ENCODE assay signal across 32 cellular contexts in the genomic region with DNA sequence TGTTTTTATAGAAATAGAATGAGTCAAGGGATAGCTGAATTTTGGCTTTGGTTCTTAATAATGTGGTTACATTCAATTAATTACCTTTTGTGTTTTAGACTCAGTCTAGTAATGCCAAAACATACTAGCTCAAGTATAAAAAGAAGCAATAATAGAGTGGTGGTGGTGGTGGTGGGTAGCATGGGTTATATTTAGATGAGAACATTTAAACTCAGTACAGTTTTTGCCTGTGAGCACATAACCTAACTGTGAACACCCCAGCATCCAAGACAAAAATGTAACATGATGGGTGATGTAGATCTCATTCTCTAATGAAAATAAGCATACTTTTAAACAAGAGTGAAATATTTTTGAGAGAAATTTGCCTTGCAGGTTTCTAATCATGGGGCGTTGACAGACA. TPM values are rescaled to one million over a fixed set of nuclear protein-coding genes. Genes with fewer than 3 reads are reported as not detected.
DNase-seq lines count a peak whose midpoint lies in the region; ATAC-seq, FAIRE-seq and TF ChIP-seq lines count a peak whose summit lies in the region.
"Had no signal": no experiment of that assay in that cellular context is flagged by ENCODE, and none has a peak within 500 bp of the region (broad histone marks: within the 10 kb centered on the region; RNA-seq: fewer than 3 reads in every experiment).

No MANE protein-coding gene starts in this region.

- H3K27ac ChIP-seq in GM23338 (ENCODE audit: low read depth) (no peak overlapping the region), SK-N-MC (peak overlapping the region; percentile 4; the same call in 1 of the 2 replicates), endothelial cell of umbilical vein (ENCODE audit: insufficient read depth, low read depth, low read length) (no peak overlapping the region), colonic mucosa (no peak overlapping the region), tibial nerve (no peak overlapping the region)
- H3K27ac ChIP-seq: lower lobe of right lung, Peyer's patch, skin epidermis, WERI-Rb-1 had no signal

- H3K27ac Mint-ChIP-seq in GM23338 (peak overlapping the region; percentile 29; the same call in 1 of the 2 replicates), nephron progenitor cell (no peak overlapping the region)
- H3K27ac Mint-ChIP-seq: activated CD8-positive, alpha-beta T cell treated with anti-CD3 and anti-CD28 coated beads, Interleukin-2, amount 10 ng/mL, durations not matched to agents 7 days and 5 days; activated naive CD4-positive, alpha-beta T cell treated with anti-CD3 and anti-CD28 coated beads, Interleukin-2, amount 50 U/mL, for 24 hours; activated T-helper 17 cell treated with anti-CD3 and anti-CD28 coated beads, Interleukin-2, amount 50 U/mL, for 72 hours; CD8-positive, alpha-beta memory T cell; dendritic cell treated with granulocyte-macrophage colony-stimulating factor and Interleukin-4, amounts not matched to agents 40 ng/mL and 50 ng/mL, for 4 days; endodermal cell had no signal

- H3K4me2 ChIP-seq in GM23338, result no peak overlapping the region
- H3K4me2 ChIP-seq in endothelial cell of umbilical vein (ENCODE audit: insufficient read depth, low read length), result peak overlapping the region; percentile 38

- peaks cover 29% of the 10 kb centered on the region for H3K4me1 Mint-ChIP-seq in GM23338
- peaks cover 2% of the 10 kb centered on the region for H3K4me1 Mint-ChIP-seq in nephron progenitor cell

- TF ChIP-seq EP300 in tibial nerve (IDR thresholded peaks at IDR 0.05), result no peak

- no peaks in the 10 kb centered on the region for H3F3A ChIP-seq in GM23338 (replicated peaks; ENCODE audit: low read depth)

- TF ChIP-seq CTCF in GM23338 (conservative IDR thresholded peaks at IDR 0.05; ENCODE audit: low read depth in 2 of 2) (no peak), endothelial cell of umbilical vein (IDR thresholded peaks at IDR 0.05; ENCODE audit: extremely low read depth in 1 of 2, insufficient read depth in 1 of 2, low read depth in 1 of 2, low read length in 2 of 2) (no peak), colonic mucosa (IDR thresholded peaks at IDR 0.05) (no peak), tibial nerve (IDR thresholded peaks at IDR 0.05) (no peak), nephron progenitor cell (IDR thresholded peaks at IDR 0.05) (no peak)

- POLR2A ChIA-PET in endothelial cell of umbilical vein (lab: Charles Lee), result interaction anchor here (1.0 kb wide), 1 partner anchor 14 kb away, joined by 3 read pairs; a partner anchor contains a TSS

- FAIRE-seq in endothelial cell of umbilical vein (lab: Jason Lieb, UNC), result no peak
- FAIRE-seq: bronchial epithelial cell had no signal

- H3K4me3 Mint-ChIP-seq in GM23338, result no peak overlapping the region
- no peak overlapping the region for H3K4me3 Mint-ChIP-seq in nephron progenitor cell
- H3K4me3 Mint-ChIP-seq: activated CD8-positive, alpha-beta T cell treated with anti-CD3 and anti-CD28 coated beads, Interleukin-2, amount 10 ng/mL, durations not matched to agents 7 days and 5 days; activated naive CD4-positive, alpha-beta T cell treated with anti-CD3 and anti-CD28 coated beads, Interleukin-2, amount 50 U/mL, for 24 hours; activated T-helper 17 cell treated with anti-CD3 and anti-CD28 coated beads, Interleukin-2, amount 50 U/mL, for 72 hours; CD8-positive, alpha-beta memory T cell; dendritic cell treated with granulocyte-macrophage colony-stimulating factor and Interleukin-4, amounts not matched to agents 40 ng/mL and 50 ng/mL, for 4 days; endodermal cell; naive thymus-derived CD8-positive, alpha-beta T cell had no signal

- H3K79me2 ChIP-seq in GM23338 (replicated peaks; ENCODE audit: insufficient read depth) (peaks cover 4% of the 10 kb centered on the region; the same call in 1 of the 2 replicates), endothelial cell of umbilical vein (ENCODE audit: control insufficient read depth, insufficient read depth, low read length) (peaks cover 32% of the 10 kb centered on the region)

- dilution Hi-C loops in endothelial cell of umbilical vein (cut with MboI; ENCODE audit: extremely low pct_ligation_motif_present, low sequenced_read_pairs), result no loop called here

- no peaks in the 10 kb centered on the region for H3K9me1 ChIP-seq in endothelial cell of umbilical vein (replicated peaks; ENCODE audit: control insufficient read depth, extremely low read depth, insufficient read depth, low read length)

- H3K27me3 Mint-ChIP-seq in GM23338 (ENCODE audit: insufficient read depth, low read depth, poor library complexity) (peaks cover 2% of the 10 kb centered on the region), nephron progenitor cell (ENCODE audit: low read depth, poor library complexity) (peaks cover 3% of the 10 kb centered on the region)
- H3K27me3 Mint-ChIP-seq: activated naive CD4-positive, alpha-beta T cell treated with anti-CD3 and anti-CD28 coated beads, Interleukin-2, amount 50 U/mL, for 24 hours; activated T-helper 17 cell treated with anti-CD3 and anti-CD28 coated beads, Interleukin-2, amount 50 U/mL, for 72 hours; CD8-positive, alpha-beta memory T cell; dendritic cell treated with granulocyte-macrophage colony-stimulating factor and Interleukin-4, amounts not matched to agents 40 ng/mL and 50 ng/mL, for 4 days; naive thymus-derived CD8-positive, alpha-beta T cell had no signal

- no peaks in the 10 kb centered on the region for H3K36me3 Mint-ChIP-seq in GM23338 (ENCODE audit: low read depth)
- H3K36me3 Mint-ChIP-seq in nephron progenitor cell (ENCODE audit: low read depth), result no peaks in the 10 kb centered on the region

- H3K9me3 ChIP-seq in SK-N-MC (ENCODE audit: low read depth, low read length), result no peaks in the 10 kb centered on the region
- H3K9me3 ChIP-seq in endothelial cell of umbilical vein (replicated peaks; ENCODE audit: control insufficient read depth, insufficient read depth, low read length), result no peaks in the 10 kb centered on the region
- no peaks in the 10 kb centered on the region for H3K9me3 ChIP-seq in colonic mucosa
- no peaks in the 10 kb centered on the region for H3K9me3 ChIP-seq in tibial nerve
- H3K9me3 ChIP-seq: esophagus muscularis mucosa, lower lobe of right lung, Peyer's patch had no signal

- no TSS peak for BruUV-seq in endothelial cell of umbilical vein (replicated peaks; lab: Mats Ljungman, UMichigan)

- no peaks in the 10 kb centered on the region for H3K27me3 ChIP-seq in GM23338 (ENCODE audit: insufficient read depth)
- H3K27me3 ChIP-seq in endothelial cell of umbilical vein (ENCODE audit: control insufficient read depth in 2 of 2, insufficient read depth in 2 of 2, low read length in 2 of 2), result no peaks in the 10 kb centered on the region
- H3K27me3 ChIP-seq in colonic mucosa, result no peaks in the 10 kb centered on the region
- no peaks in the 10 kb centered on the region for H3K27me3 ChIP-seq in tibial nerve
- H3K27me3 ChIP-seq: esophagus muscularis mucosa, Peyer's patch had no signal

- H3K9ac ChIP-seq in SK-N-MC (ENCODE audit: insufficient read length) (no peak overlapping the region), endothelial cell of umbilical vein (replicated peaks; ENCODE audit: extremely low read depth, insufficient read depth, low read length) (no peak overlapping the region), colonic mucosa (ENCODE audit: low read depth in 2 of 2, low read length in 2 of 2) (no peak overlapping the region)

- H3K9me2 ChIP-seq in GM23338 (ENCODE audit: insufficient read depth), result no peaks in the 10 kb centered on the region

- whole genome bisulfite sequencing in tibial nerve, 2 donors, result 80 to 82% methylated on average over 1 of the region's 1 CpG

- DNase-seq in GM23338 (ENCODE audit: low spot score) (no peak), SK-N-MC (ENCODE audit: low read depth, low spot score) (no peak), endothelial cell of umbilical vein (ENCODE audit: low read depth, low spot score) (no peak), superior temporal gyrus (ENCODE audit: extremely low spot score) (peak; percentile 43), colonic mucosa (no peak), tibial nerve (ENCODE audit: low spot score in 2 of 2) (no peak), nephron progenitor cell (no peak)
- DNase-seq: ACHN; activated CD4-positive, alpha-beta T cell treated with anti-CD3 and anti-CD28 coated beads for 4 hours; activated CD8-positive, alpha-beta T cell treated with anti-CD3 and anti-CD28 coated beads, Interleukin-2, amount 10 ng/mL, durations not matched to agents 7 days and 5 days; CD8-positive, alpha-beta memory T cell; EL; endodermal cell; foreskin fibroblast; kidney glomerular epithelial cell; lower lobe of right lung; midbrain; naive thymus-derived CD8-positive, alpha-beta T cell; NCI-H1417 treated with DMSO at 0.1 percent for 48 hours; NCI-H2081 treated with DMSO at 0.1 percent for 48 hours; NCI-H226; Peyer's patch; SIG-M5; stimulated activated naive CD4-positive, alpha-beta T cell treated with Interleukin-2 at 50 U/mL for 16 hours; T-helper 9 cell; WERI-Rb-1 had no signal

- intact Hi-C loops in endothelial cell of umbilical vein (cut with micrococcal nuclease) (no loop called here), colonic mucosa (cut with DNase I) (no loop called here)

- no peak for ATAC-seq in GM23338
- ATAC-seq: activated CD8-positive, alpha-beta T cell treated with anti-CD3 and anti-CD28 coated beads, Interleukin-2, amount 10 ng/mL, durations not matched to agents 7 days and 5 days; activated T-helper 17 cell treated with anti-CD3 and anti-CD28 coated beads, Interleukin-2, amount 50 U/mL, for 72 hours; lower lobe of right lung; naive thymus-derived CD8-positive, alpha-beta T cell had no signal

- CTCF ChIA-PET in endothelial cell of umbilical vein (lab: Charles Lee), result interaction anchor here (1.3 to 3.6 kb wide), 7 partner anchors 9 to 138 kb away, joined by 4 to 30 read pairs (median 5); a partner anchor contains a TSS

- H4K20me1 ChIP-seq in GM23338 (replicated peaks; ENCODE audit: insufficient read depth) (no peaks in the 10 kb centered on the region), endothelial cell of umbilical vein (replicated peaks; ENCODE audit: control insufficient read depth, extremely low read depth, insufficient read depth, low read length) (no peaks in the 10 kb centered on the region)

- H3K36me3 ChIP-seq in GM23338 (ENCODE audit: insufficient read depth), result no peaks in the 10 kb centered on the region
- H3K36me3 ChIP-seq in SK-N-MC (ENCODE audit: insufficient read depth, low read length), result no peaks in the 10 kb centered on the region
- H3K36me3 ChIP-seq in endothelial cell of umbilical vein (ENCODE audit: control insufficient read depth in 2 of 2, extremely low read depth in 1 of 2, insufficient read depth in 2 of 2, low read length in 2 of 2), result no peaks in the 10 kb centered on the region
- no peaks in the 10 kb centered on the region for H3K36me3 ChIP-seq in colonic mucosa
- no peaks in the 10 kb centered on the region for H3K36me3 ChIP-seq in tibial nerve
- H3K36me3 ChIP-seq: lower lobe of right lung, Peyer's patch, WERI-Rb-1 had no signal

- no peaks in the 10 kb centered on the region for H3K9me3 Mint-ChIP-seq in GM23338
- H3K9me3 Mint-ChIP-seq in nephron progenitor cell, result no peaks in the 10 kb centered on the region
- H3K9me3 Mint-ChIP-seq: activated naive CD4-positive, alpha-beta T cell treated with anti-CD3 and anti-CD28 coated beads, Interleukin-2, amount 50 U/mL, for 24 hours; activated T-helper 17 cell treated with anti-CD3 and anti-CD28 coated beads, Interleukin-2, amount 50 U/mL, for 72 hours; CD8-positive, alpha-beta memory T cell; dendritic cell treated with granulocyte-macrophage colony-stimulating factor and Interleukin-4, amounts not matched to agents 40 ng/mL and 50 ng/mL, for 4 days; endodermal cell; naive thymus-derived CD8-positive, alpha-beta T cell had no signal

- no peak overlapping the region for H3K4me3 ChIP-seq in GM23338
- no peak overlapping the region for H3K4me3 ChIP-seq in SK-N-MC
- no peak overlapping the region for H3K4me3 ChIP-seq in endothelial cell of umbilical vein (replicated peaks in 1 of 3; ENCODE audit: insufficient read depth in 1 of 3, low read depth in 1 of 3, low read length in 3 of 3)
- no peak overlapping the region for H3K4me3 ChIP-seq in colonic mucosa
- no peak overlapping the region for H3K4me3 ChIP-seq in tibial nerve
- H3K4me3 ChIP-seq: esophagus muscularis mucosa, lower lobe of right lung, Peyer's patch, skin epidermis had no signal

- no peak for TF ChIP-seq POLR2A in endothelial cell of umbilical vein (IDR thresholded peaks at IDR 0.05; ENCODE audit: low read depth, low read length)
- TF ChIP-seq POLR2A in tibial nerve (IDR thresholded peaks at IDR 0.05), result no peak

- H3K4me1 ChIP-seq in GM23338 (ENCODE audit: insufficient read depth), result peaks cover 22% of the 10 kb centered on the region
- peaks cover 14% of the 10 kb centered on the region for H3K4me1 ChIP-seq in endothelial cell of umbilical vein (ENCODE audit: control insufficient read depth, extremely low read depth, insufficient read depth, low read length)
- no peaks in the 10 kb centered on the region for H3K4me1 ChIP-seq in colonic mucosa
- H3K4me1 ChIP-seq in tibial nerve, result peaks cover 0 to 40% (median 6%) of the 10 kb centered on the region in 4 donors

- H2AFZ ChIP-seq in GM23338 (no peak overlapping the region), endothelial cell of umbilical vein (ENCODE audit: low read depth, low read length) (no peak overlapping the region)

RNA-seq across cellular contexts. Expression of a gene that starts 14.2 kb away (rescaled TPM):
- total RNA-seq in GM23338 (2014; rRNA removed; shearing (Covaris generic)), result 7.3 and 10.2 TPM in 2 replicates
- polyA plus RNA-seq in GM23338 (2016; fragmentation: Nextera tagmentation; extraction: Ambion mirVana) (4.7 and 5.9 TPM in 2 replicates), endothelial cell of umbilical vein (9.3 and 11.3 TPM in 2 replicates)
- total RNA-seq in endothelial cell of umbilical vein (16.4 and 18.1 TPM in 2 replicates), colonic mucosa (10 to 100 TPM; 23.3 to 41.7 TPM), tibial nerve (10 to 100 TPM; 20.1 to 26.6 (median 24.2) TPM)
- 8.6 and 9.1 TPM in 2 replicates for polyA plus RNA-seq in endothelial cell of umbilical vein (2011; cell fraction: cytosol; rRNA removed)
- polyA plus RNA-seq in endothelial cell of umbilical vein (2011; cell fraction: nucleus; rRNA removed), result 29.6 and 34.4 TPM in 2 replicates
- polyA plus RNA-seq in endothelial cell of umbilical vein (2012), result 9.3 and 12.7 TPM in 2 replicates
- 60.1 and 64.9 TPM in 2 replicates for polyA minus RNA-seq in endothelial cell of umbilical vein
- 55.8 TPM for polyA minus RNA-seq in endothelial cell of umbilical vein (2011; cell fraction: cytosol; rRNA and poly(A)+ RNA removed)
- polyA minus RNA-seq in endothelial cell of umbilical vein (2011; cell fraction: nucleus; rRNA and poly(A)+ RNA removed), result 87.8 and 98.1 TPM in 2 replicates
